Comparison of ENCODE assay signal across 14 cellular contexts in genomic region chr11:86180415-86180814, GRCh38.
"Had no signal": no experiment of that assay in that cellular context is flagged by ENCODE, and none has a peak within 500 bp of the region (broad histone marks: within the 10 kb centered on the region; RNA-seq: fewer than 3 reads in every experiment).

No MANE protein-coding gene starts in this region.

- H3K79me2 ChIP-seq: parathyroid adenoma had no signal

- ATAC-seq: left ventricle myocardium superior; naive thymus-derived CD8-positive, alpha-beta T cell had no signal

- H3K4me1 ChIP-seq: uterus had no signal

- DNase-seq: activated CD4-positive, CD25-positive, alpha-beta regulatory T cell; activated naive CD4-positive, alpha-beta T cell; activated naive CD8-positive, alpha-beta T cell treated with anti-CD3 and anti-CD28 coated beads, Interleukin-2, amount 10 ng/mL, durations not matched to agents 7 days and 5 days; effector memory CD4-positive, alpha-beta T cell; foreskin fibroblast; left ventricle myocardium superior; naive thymus-derived CD8-positive, alpha-beta T cell; sigmoid colon; stimulated activated CD4-positive, alpha-beta T cell treated with anti-CD3 and anti-CD28 coated beads, Interleukin-12 subunit alpha, Interleukin-12 subunit beta, amount 100 ng/mL, for 4 hours; stimulated activated CD4-positive, alpha-beta T cell treated with anti-CD3 and anti-CD28 coated beads, Interleukin-2, amount 100 ng/mL, for 24 hours; thyroid gland; uterus had no signal

- H3K9me3 ChIP-seq: sigmoid colon, thyroid gland, uterus had no signal

- H3K27me3 ChIP-seq: sigmoid colon, thyroid gland, uterus had no signal

- H2AFZ ChIP-seq: parathyroid adenoma had no signal

- H3K9ac ChIP-seq: parathyroid adenoma had no signal

- H3K36me3 ChIP-seq: sigmoid colon, thyroid gland, uterus had no signal

- H3K4me3 ChIP-seq: coronary artery, sigmoid colon, thyroid gland, uterus had no signal

- H3K27ac ChIP-seq: coronary artery, parathyroid adenoma, sigmoid colon, thyroid gland, uterus had no signal
